ENCODE assay signal across 8 cellular contexts in the genomic region with DNA sequence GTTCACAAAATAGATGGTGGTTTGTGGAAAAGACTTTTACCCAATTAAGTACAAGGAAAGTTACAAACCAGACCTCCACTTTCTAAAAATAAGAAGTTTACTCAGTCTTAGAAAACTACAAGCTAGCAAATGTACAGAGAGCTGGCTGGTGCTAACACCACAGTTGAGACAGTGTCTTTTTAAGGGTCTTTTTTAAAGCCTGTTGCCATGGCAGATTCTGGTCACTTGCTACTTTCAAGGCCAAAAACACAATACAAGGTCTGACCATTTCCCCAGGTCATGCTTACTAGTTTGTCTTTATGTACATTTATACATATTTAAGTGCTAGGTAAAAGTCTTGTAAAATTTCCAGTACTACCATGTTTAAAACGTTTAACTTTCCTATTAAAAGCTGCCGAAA. TPM values are rescaled to one million over a fixed set of nuclear protein-coding genes. Genes with fewer than 3 reads are reported as not detected.
DNase-seq lines count a peak whose midpoint lies in the region; ATAC-seq and TF ChIP-seq lines count a peak whose summit lies in the region.

No MANE protein-coding gene starts in this region.

- H3K4me3 ChIP-seq in GM06990 (replicated peaks; ENCODE audit: low read depth, low read length), result peak overlapping the region; percentile 83
- peak overlapping the region; percentile 89 for H3K4me3 ChIP-seq in epithelial cell of proximal tubule (ENCODE audit: low read depth, low read length)
- peak overlapping the region; percentile 88 for H3K4me3 ChIP-seq in parathyroid adenoma (ENCODE audit: low read depth, low read length)

- ATAC-seq in GM18861 (IDR thresholded peaks at IDR 0.05; ENCODE audit: unreplicated experiment) (no peak), HG02642 (IDR thresholded peaks at IDR 0.05; ENCODE audit: poor library complexity, unreplicated experiment) (no peak)

- no peak overlapping the region for H3K9ac ChIP-seq in parathyroid adenoma

- peaks cover 42% of the 10 kb centered on the region for H3K79me2 ChIP-seq in parathyroid adenoma

- H3K36me3 ChIP-seq in GM06990 (ENCODE audit: control insufficient read depth, insufficient read depth, low read length), result peaks cover 4% of the 10 kb centered on the region
- no peaks in the 10 kb centered on the region for H3K36me3 ChIP-seq in parathyroid adenoma (ENCODE audit: control insufficient read depth, insufficient read depth, low read length)

- no peaks in the 10 kb centered on the region for H3K9me3 ChIP-seq in parathyroid adenoma (ENCODE audit: control insufficient read depth, low read length)

- TF ChIP-seq CTCF in GM06990 (IDR thresholded peaks at IDR 0.05; ENCODE audit: insufficient read depth, low read length, poor library complexity, severe bottlenecking) (no peak), epithelial cell of proximal tubule (conservative IDR thresholded peaks at IDR 0.05; ENCODE audit: low read depth, low read length) (no peak), parathyroid adenoma (IDR thresholded peaks at IDR 0.05) (no peak)

- peaks cover 27% of the 10 kb centered on the region for H3K4me1 ChIP-seq in parathyroid adenoma

- H2AFZ ChIP-seq in parathyroid adenoma, result no peak overlapping the region

- DNase-seq in GM06990 (ENCODE audit: extremely low read depth, insufficient read length), result no peak
- peak; percentile 21 for DNase-seq in OCI-M1 (lab: John Stamatoyannopoulos, UW)
- no peak for DNase-seq in epithelial cell of proximal tubule (ENCODE audit: low read depth)
- DNase-seq in GM19240 (ENCODE audit: insufficient read length, low spot score), result no peak
- no peak for DNase-seq in HK-2 (ENCODE audit: unreplicated experiment)

- H3K27me3 ChIP-seq in GM06990 (replicated peaks; ENCODE audit: control insufficient read depth, insufficient read depth, low read length) (no peaks in the 10 kb centered on the region), parathyroid adenoma (ENCODE audit: control insufficient read depth, insufficient read depth, low read length) (no peaks in the 10 kb centered on the region)

- H3K4me2 ChIP-seq in parathyroid adenoma (ENCODE audit: low read length), result peak overlapping the region; percentile 66

- peak overlapping the region; percentile 98 for H3K27ac ChIP-seq in parathyroid adenoma

RNA-seq across cellular contexts. Expression of a gene that starts 2.4 kb away (rescaled TPM):
- total RNA-seq in epithelial cell of proximal tubule, result 15.8 and 22.8 TPM in 2 replicates
